22 cellular contexts compared by ENCODE assay signal in the genomic region with DNA sequence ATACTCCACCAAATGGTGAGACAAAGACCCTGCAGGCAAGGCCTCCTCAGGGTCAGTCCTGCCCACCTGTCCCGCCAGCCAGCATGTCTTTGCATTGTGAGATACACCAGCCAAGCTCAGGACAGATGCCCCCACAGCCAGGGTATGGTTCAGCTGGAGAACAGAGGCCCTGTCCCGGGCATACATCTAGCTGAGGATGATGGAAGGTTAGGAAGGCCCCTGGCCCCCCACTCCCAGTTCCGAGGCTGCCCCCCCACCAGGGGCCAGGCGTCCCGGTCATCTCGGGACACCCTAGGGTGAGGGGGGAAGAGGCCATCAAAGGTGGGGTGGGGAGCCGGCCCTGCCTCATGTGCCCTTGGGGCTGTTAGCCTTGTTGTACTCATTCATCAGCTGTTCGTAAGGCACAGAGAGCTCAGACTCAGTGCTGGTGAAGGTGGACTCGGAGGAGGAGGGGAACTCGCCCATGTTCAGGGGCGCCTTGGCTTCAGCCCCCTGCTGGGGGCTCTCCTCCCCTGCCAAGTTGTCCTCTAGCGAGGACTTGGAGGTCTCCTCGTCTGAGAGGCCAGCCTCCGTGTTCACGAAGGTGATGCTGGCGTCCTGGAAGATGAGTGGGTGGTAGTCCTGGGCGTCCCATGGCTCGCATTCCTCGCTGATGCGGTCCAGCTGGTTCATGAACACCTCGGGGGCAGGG. TPM values are rescaled to one million over a fixed set of nuclear protein-coding genes. Genes with fewer than 3 reads are reported as not detected.
"Had no signal": no experiment of that assay in that cellular context is flagged by ENCODE, and none has a peak within 500 bp of the region (broad histone marks: within the 10 kb centered on the region; RNA-seq: fewer than 3 reads in every experiment).

No MANE protein-coding gene starts in this region.

- H3K4me3 Mint-ChIP-seq: immature natural killer cell; stimulated activated effector memory CD8-positive, alpha-beta T cell treated with anti-CD3 and anti-CD28 coated beads, Interleukin-12 subunit alpha, Interleukin-12 subunit beta, amount 100 ng/mL, for 72 hours; stimulated activated naive CD8-positive, alpha-beta T cell treated with anti-CD3 and anti-CD28 coated beads, Interleukin-15, Interleukin-2, amounts not matched to agents 100 ng/mL and 50 ng/mL, for 24 hours had no signal

- H3K4me1 Mint-ChIP-seq: immature natural killer cell had no signal

- H3K36me3 ChIP-seq: thoracic aorta had no signal

- H3K4me2 ChIP-seq: smooth muscle cell had no signal

- H3K27ac Mint-ChIP-seq: immature natural killer cell; progenitor cell of endocrine pancreas; stimulated activated naive CD8-positive, alpha-beta T cell treated with anti-CD3 and anti-CD28 coated beads, Interleukin-15, Interleukin-2, amounts not matched to agents 100 ng/mL and 50 ng/mL, for 24 hours had no signal

- H3K9me3 Mint-ChIP-seq: stimulated activated effector memory CD8-positive, alpha-beta T cell treated with anti-CD3 and anti-CD28 coated beads, Interleukin-12 subunit alpha, Interleukin-12 subunit beta, amount 100 ng/mL, for 72 hours; stimulated activated naive CD8-positive, alpha-beta T cell treated with anti-CD3 and anti-CD28 coated beads, Interleukin-15, Interleukin-2, amounts not matched to agents 100 ng/mL and 50 ng/mL, for 24 hours had no signal

- H3K36me3 Mint-ChIP-seq: immature natural killer cell had no signal

- H3K4me3 ChIP-seq: coronary artery, dorsolateral prefrontal cortex, esophagus muscularis mucosa, lung, ovary, smooth muscle cell, thoracic aorta had no signal

- H3K27me3 Mint-ChIP-seq: progenitor cell of endocrine pancreas; stimulated activated naive CD8-positive, alpha-beta T cell treated with anti-CD3 and anti-CD28 coated beads, Interleukin-15, Interleukin-2, amounts not matched to agents 100 ng/mL and 50 ng/mL, for 24 hours had no signal

- H3K27ac ChIP-seq: coronary artery, dorsolateral prefrontal cortex, esophagus muscularis mucosa, ovary, thoracic aorta had no signal

- DNase-seq: central memory CD4-positive, alpha-beta T cell; effector CD8-positive, alpha-beta T cell; foreskin fibroblast; immature natural killer cell; left ventricle myocardium superior; mesenchymal stem cell; stimulated activated CD4-positive, alpha-beta T cell treated with anti-CD3 and anti-CD28 coated beads, Interleukin-4, amount 100 ng/mL, for 1 hour had no signal

- H3K9me3 ChIP-seq: esophagus muscularis mucosa, ovary, thoracic aorta had no signal

- H3K27me3 ChIP-seq: esophagus muscularis mucosa, ovary had no signal

- FAIRE-seq: endometrium, keratinocyte, urothelium cell line had no signal

RNA-seq across cellular contexts. Expression of a gene that starts 38.6 kb away (rescaled TPM):
- total RNA-seq: chondrocyte, smooth muscle cell had no signal
- polyA plus RNA-seq: keratinocyte, neural cell, smooth muscle cell had no signal
